12 cellular contexts compared by ENCODE assay signal in the genomic region with DNA sequence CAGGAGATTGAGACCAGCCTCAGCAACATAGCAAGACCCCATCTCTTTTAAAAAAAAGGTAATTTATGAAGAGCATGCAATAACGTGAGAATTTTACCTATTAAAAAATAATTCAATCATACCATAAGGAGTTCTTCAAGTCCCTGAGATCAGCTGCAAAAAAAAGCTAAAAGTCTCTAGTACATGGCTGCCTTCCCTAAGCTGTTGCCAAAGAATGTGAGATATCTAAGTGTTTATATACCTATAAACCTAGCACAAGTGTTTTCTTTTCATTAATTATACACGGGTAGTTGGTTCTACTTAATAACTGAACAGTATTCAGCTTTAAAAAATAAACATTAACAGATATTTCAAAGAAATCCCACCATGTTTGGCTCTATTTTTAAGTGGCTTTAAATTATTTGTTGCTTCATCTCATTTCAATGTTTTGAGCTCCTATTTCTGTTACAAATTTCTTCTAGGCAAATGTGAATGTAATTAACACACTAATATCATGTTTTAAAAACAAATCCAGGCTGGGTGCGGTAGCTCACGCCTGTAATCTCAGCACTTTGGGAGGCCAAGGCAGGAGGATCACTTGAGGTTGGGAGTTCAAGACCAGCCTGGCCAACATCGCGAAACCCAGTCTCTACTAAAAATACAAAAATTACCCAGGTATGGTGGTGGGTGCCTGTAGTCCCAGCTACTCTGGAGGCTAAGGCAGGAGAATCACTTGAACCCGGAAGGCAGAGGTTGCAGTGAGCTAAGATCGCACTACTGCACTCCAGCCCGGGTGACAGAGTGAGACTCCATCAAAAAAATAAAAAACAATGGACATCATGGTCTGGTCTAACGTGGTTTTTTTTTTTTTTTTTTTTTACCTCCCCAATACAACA. TPM values are rescaled to one million over a fixed set of nuclear protein-coding genes. Genes with fewer than 3 reads are reported as not detected.
DNase-seq lines count a peak whose midpoint lies in the region; ATAC-seq lines count a peak whose summit lies in the region.
"Had no signal": no experiment of that assay in that cellular context is flagged by ENCODE, and none has a peak within 500 bp of the region (broad histone marks: within the 10 kb centered on the region; RNA-seq: fewer than 3 reads in every experiment).

No MANE protein-coding gene starts in this region.

- peak overlapping the region; percentile 97 for H3K27ac Mint-ChIP-seq in activated naive CD4-positive, alpha-beta T cell treated with anti-CD3 and anti-CD28 coated beads, Interleukin-2, amount 50 U/mL, for 24 hours
- H3K27ac Mint-ChIP-seq in activated naive CD8-positive, alpha-beta T cell treated with anti-CD3 and anti-CD28 coated beads, Interleukin-2, amount 10 ng/mL, durations not matched to agents 7 days and 5 days = peak overlapping the region; percentile 28

- H3K36me3 Mint-ChIP-seq in activated naive CD4-positive, alpha-beta T cell treated with anti-CD3 and anti-CD28 coated beads, Interleukin-2, amount 50 U/mL, for 24 hours = peaks cover 19% of the 10 kb centered on the region
- peaks cover 44% of the 10 kb centered on the region for H3K36me3 Mint-ChIP-seq in activated naive CD8-positive, alpha-beta T cell treated with anti-CD3 and anti-CD28 coated beads, Interleukin-2, amount 10 ng/mL, durations not matched to agents 7 days and 5 days

- H3K27ac ChIP-seq in muscle layer of colon (ENCODE audit: low read depth, low read length) = peak overlapping the region; percentile 20
- H3K27ac ChIP-seq: right atrium auricular region had no signal

- peaks cover 74% of the 10 kb centered on the region for H3K4me1 Mint-ChIP-seq in activated naive CD4-positive, alpha-beta T cell treated with anti-CD3 and anti-CD28 coated beads, Interleukin-2, amount 50 U/mL, for 24 hours
- peaks cover 21% of the 10 kb centered on the region for H3K4me1 Mint-ChIP-seq in activated naive CD8-positive, alpha-beta T cell treated with anti-CD3 and anti-CD28 coated beads, Interleukin-2, amount 10 ng/mL, durations not matched to agents 7 days and 5 days

- H3K9ac ChIP-seq in muscle layer of colon (ENCODE audit: low read length) = no peak overlapping the region

- H3K4me3 Mint-ChIP-seq in activated naive CD4-positive, alpha-beta T cell treated with anti-CD3 and anti-CD28 coated beads, Interleukin-2, amount 50 U/mL, for 24 hours = peak overlapping the region; percentile 61
- H3K4me3 Mint-ChIP-seq in activated naive CD8-positive, alpha-beta T cell treated with anti-CD3 and anti-CD28 coated beads, Interleukin-2, amount 10 ng/mL, durations not matched to agents 7 days and 5 days = no peak overlapping the region

- intact Hi-C loops in left ventricle myocardium superior (cut with micrococcal nuclease) = no loop called here

- H3K9me3 ChIP-seq in muscle layer of colon (ENCODE audit: low read length) = no peaks in the 10 kb centered on the region
- H3K9me3 ChIP-seq: BE2C had no signal

- H3K4me1 ChIP-seq in muscle layer of colon (ENCODE audit: insufficient read depth, low read length) = peaks cover 32% of the 10 kb centered on the region
- H3K4me1 ChIP-seq: BE2C had no signal

- no peak for ATAC-seq in activated naive CD8-positive, alpha-beta T cell treated with anti-CD3 and anti-CD28 coated beads, Interleukin-2, amount 10 ng/mL, durations not matched to agents 7 days and 5 days (ENCODE audit: low read depth)
- ATAC-seq in HG03139 (IDR thresholded peaks at IDR 0.05; ENCODE audit: unreplicated experiment) = no peak
- no peak for ATAC-seq in left ventricle myocardium superior

- no peaks in the 10 kb centered on the region for H3K27me3 ChIP-seq in muscle layer of colon (ENCODE audit: control insufficient read depth in 1 of 2, insufficient read depth in 2 of 2, low read length in 2 of 2)
- H3K27me3 ChIP-seq: BE2C, right atrium auricular region had no signal

- no peaks in the 10 kb centered on the region for H3K27me3 Mint-ChIP-seq in activated naive CD4-positive, alpha-beta T cell treated with anti-CD3 and anti-CD28 coated beads, Interleukin-2, amount 50 U/mL, for 24 hours
- no peaks in the 10 kb centered on the region for H3K27me3 Mint-ChIP-seq in activated naive CD8-positive, alpha-beta T cell treated with anti-CD3 and anti-CD28 coated beads, Interleukin-2, amount 10 ng/mL, durations not matched to agents 7 days and 5 days

- H3K4me3 ChIP-seq in muscle layer of colon (ENCODE audit: low read depth in 1 of 2, low read length in 2 of 2) = no peak overlapping the region
- H3K4me3 ChIP-seq: right atrium auricular region had no signal

- H3K9me3 Mint-ChIP-seq in activated naive CD4-positive, alpha-beta T cell treated with anti-CD3 and anti-CD28 coated beads, Interleukin-2, amount 50 U/mL, for 24 hours = no peaks in the 10 kb centered on the region
- no peaks in the 10 kb centered on the region for H3K9me3 Mint-ChIP-seq in activated naive CD8-positive, alpha-beta T cell treated with anti-CD3 and anti-CD28 coated beads, Interleukin-2, amount 10 ng/mL, durations not matched to agents 7 days and 5 days

- DNase-seq in activated naive CD4-positive, alpha-beta T cell treated with anti-CD3 and anti-CD28 coated beads, Interleukin-2, amount 50 U/mL, for 16 hours = no peak
- DNase-seq in activated naive CD8-positive, alpha-beta T cell treated with anti-CD3 and anti-CD28 coated beads, Interleukin-2, amount 10 ng/mL, durations not matched to agents 7 days and 5 days = no peak
- DNase-seq in left ventricle myocardium superior (no peak), SW480 (ENCODE audit: low spot score) (no peak)
- no peak for DNase-seq in central memory CD4-positive, alpha-beta T cell
- DNase-seq: BE2C, cerebellar nuclear complex, Karpas-422 had no signal

- POLR2A ChIA-PET in activated naive CD8-positive, alpha-beta T cell treated with anti-CD3 and anti-CD28 coated beads, Interleukin-2, amount 10 ng/mL, durations not matched to agents 7 days and 5 days (lab: Charles Lee) = interaction anchor here (0.8 to 1.0 kb wide), 2 partner anchors 12 to 122 kb away, joined by 3 read pairs; no protein-coding TSS in a partner anchor

- H3K36me3 ChIP-seq in muscle layer of colon (ENCODE audit: insufficient read depth, low read length) = no peaks in the 10 kb centered on the region
- H3K36me3 ChIP-seq: BE2C, right atrium auricular region had no signal

RNA-seq across cellular contexts. Expression of gene FNBP1, which starts 25.7 kb away (rescaled TPM):
- 100 to 1,000 TPM; 191 to 194 TPM for total RNA-seq in activated naive CD8-positive, alpha-beta T cell treated with anti-CD3 and anti-CD28 coated beads, Interleukin-2, amount 10 ng/mL, durations not matched to agents 7 days and 5 days
- 23.7 TPM for total RNA-seq in left ventricle myocardium superior

RNA-seq across cellular contexts. Expression of gene GPR107, which starts 36.4 kb away (rescaled TPM):
- total RNA-seq in activated naive CD8-positive, alpha-beta T cell treated with anti-CD3 and anti-CD28 coated beads, Interleukin-2, amount 10 ng/mL, durations not matched to agents 7 days and 5 days = 10 to 100 TPM; 23.2 to 25.1 TPM
- 21.1 TPM for total RNA-seq in left ventricle myocardium superior
